Comparison of ENCODE assay signal across 1 cellular context in the genomic region with DNA sequence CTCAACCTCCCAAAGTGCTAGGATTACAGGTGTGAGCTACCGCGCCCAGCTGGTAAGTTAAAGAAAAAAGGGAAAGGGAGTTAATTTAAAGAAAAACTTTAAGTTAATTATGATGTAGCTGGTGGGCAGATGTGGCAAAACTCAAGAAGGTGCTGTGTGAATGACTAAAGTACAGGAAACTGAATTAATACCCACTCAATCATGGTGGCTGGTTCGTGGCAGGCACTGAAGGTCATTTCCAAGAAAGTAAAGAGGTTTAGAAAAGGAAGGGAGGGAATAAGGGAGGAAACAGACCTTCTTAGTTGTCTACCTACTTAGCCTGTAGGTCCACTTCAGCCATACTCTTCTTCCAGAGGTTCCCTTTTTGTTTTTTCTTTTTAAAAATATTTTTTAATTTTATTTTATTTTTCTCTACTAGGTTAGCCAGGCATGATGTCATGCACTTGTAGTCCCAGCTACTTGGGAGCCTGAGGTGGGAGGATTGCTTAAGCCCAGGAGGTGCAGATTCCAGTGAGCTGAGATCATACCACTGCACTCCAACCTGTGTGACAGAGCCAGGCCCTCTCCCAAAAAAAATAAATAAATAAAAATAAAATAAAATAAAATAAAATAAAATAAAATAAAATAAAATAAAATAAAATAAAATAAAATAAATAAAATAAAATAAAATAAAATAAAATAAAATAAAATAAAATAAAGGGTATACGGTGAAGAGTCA.
TF ChIP-seq lines count a peak whose summit lies in the region.

No MANE protein-coding gene starts in this region.

TF ChIP-seq in HCT116, 20 proteins besides CTCF, POLR2A, EP300 and RAD21 (continued from another document):
- TF ChIP-seq, protein P1, sequence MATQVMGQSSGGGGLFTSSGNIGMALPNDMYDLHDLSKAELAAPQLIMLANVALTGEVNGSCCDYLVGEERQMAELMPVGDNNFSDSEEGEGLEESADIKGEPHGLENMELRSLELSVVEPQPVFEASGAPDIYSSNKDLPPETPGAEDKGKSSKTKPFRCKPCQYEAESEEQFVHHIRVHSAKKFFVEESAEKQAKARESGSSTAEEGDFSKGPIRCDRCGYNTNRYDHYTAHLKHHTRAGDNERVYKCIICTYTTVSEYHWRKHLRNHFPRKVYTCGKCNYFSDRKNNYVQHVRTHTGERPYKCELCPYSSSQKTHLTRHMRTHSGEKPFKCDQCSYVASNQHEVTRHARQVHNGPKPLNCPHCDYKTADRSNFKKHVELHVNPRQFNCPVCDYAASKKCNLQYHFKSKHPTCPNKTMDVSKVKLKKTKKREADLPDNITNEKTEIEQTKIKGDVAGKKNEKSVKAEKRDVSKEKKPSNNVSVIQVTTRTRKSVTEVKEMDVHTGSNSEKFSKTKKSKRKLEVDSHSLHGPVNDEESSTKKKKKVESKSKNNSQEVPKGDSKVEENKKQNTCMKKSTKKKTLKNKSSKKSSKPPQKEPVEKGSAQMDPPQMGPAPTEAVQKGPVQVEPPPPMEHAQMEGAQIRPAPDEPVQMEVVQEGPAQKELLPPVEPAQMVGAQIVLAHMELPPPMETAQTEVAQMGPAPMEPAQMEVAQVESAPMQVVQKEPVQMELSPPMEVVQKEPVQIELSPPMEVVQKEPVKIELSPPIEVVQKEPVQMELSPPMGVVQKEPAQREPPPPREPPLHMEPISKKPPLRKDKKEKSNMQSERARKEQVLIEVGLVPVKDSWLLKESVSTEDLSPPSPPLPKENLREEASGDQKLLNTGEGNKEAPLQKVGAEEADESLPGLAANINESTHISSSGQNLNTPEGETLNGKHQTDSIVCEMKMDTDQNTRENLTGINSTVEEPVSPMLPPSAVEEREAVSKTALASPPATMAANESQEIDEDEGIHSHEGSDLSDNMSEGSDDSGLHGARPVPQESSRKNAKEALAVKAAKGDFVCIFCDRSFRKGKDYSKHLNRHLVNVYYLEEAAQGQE (IDR thresholded peaks at IDR 0.05; ENCODE audit: low read depth), result no peak
TF ChIP-seq in HCT116: peak in this region for 1.
